1 cellular context compared by ENCODE assay signal in genomic region chr6:126117251-126117650, GRCh38.
TF ChIP-seq lines count a peak whose summit lies in the region.

No MANE protein-coding gene starts in this region.

TF ChIP-seq in GM23338, 12 proteins besides CTCF, POLR2A, EP300 and RAD21 (continued from another document):
- no peak for TF ChIP-seq ZNF462 (CRISPR knock-in tag; IDR thresholded peaks at IDR 0.05)
